In the genomic region with DNA sequence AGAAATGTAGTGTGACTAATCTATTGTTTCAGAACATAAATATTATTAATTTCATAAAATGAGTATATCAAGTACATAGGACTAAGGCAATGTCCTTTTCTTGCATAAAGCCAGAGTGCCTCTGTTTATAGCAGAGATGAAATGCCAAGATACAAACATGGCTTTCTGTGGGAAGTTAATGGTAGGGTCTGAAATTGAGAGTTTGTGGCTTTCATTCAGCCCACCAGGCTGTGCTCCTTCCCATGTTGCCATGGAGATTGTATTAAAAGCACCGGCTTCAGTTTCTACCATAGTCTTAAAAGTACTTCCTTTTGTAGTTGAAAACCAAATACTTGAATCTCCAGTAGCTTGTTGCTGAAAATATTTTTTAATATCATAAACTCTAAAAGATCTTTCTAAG, we compare ENCODE assay signal across 12 cellular contexts.
A peak's percentile ranks its signal among the peaks of the same experiment; 100 is the strongest.
DNase-seq lines count a peak whose midpoint lies in the region; ATAC-seq and TF ChIP-seq lines count a peak whose summit lies in the region.
"Had no signal": no experiment of that assay in that cellular context is flagged by ENCODE, and none has a peak within 500 bp of the region (broad histone marks: within the 10 kb centered on the region; RNA-seq: fewer than 3 reads in every experiment).

No MANE protein-coding gene starts in this region.

- H3K4me3 Mint-ChIP-seq in activated CD8-positive, alpha-beta T cell treated with anti-CD3 and anti-CD28 coated beads for 36 hours: no peak overlapping the region
- H3K4me3 Mint-ChIP-seq in activated CD8-positive, alpha-beta T cell treated with anti-CD3 and anti-CD28 coated beads, Interleukin-2, amount 10 ng/mL, durations not matched to agents 7 days and 5 days: no peak overlapping the region
- H3K4me3 Mint-ChIP-seq: memory B cell had no signal

- peaks cover 0 to 4% (median 0%) of the 10 kb centered on the region in 4 donors for H3K4me1 ChIP-seq in tibial artery
- H3K4me1 ChIP-seq in left ventricle myocardium inferior: no peaks in the 10 kb centered on the region
- H3K4me1 ChIP-seq: gastroesophageal sphincter, Peyer's patch had no signal

- H3K36me3 ChIP-seq in tibial artery (peaks cover 7 to 12% (median 9%) of the 10 kb centered on the region in 3 donors), left ventricle myocardium inferior (peaks cover 48% of the 10 kb centered on the region)

- H3K27ac Mint-ChIP-seq in activated CD8-positive, alpha-beta T cell treated with anti-CD3 and anti-CD28 coated beads for 36 hours: no peak overlapping the region
- no peak overlapping the region for H3K27ac Mint-ChIP-seq in activated CD8-positive, alpha-beta T cell treated with anti-CD3 and anti-CD28 coated beads, Interleukin-2, amount 10 ng/mL, durations not matched to agents 7 days and 5 days
- H3K27ac Mint-ChIP-seq: memory B cell had no signal

- peak; percentile 66 for ATAC-seq in activated CD8-positive, alpha-beta T cell treated with anti-CD3 and anti-CD28 coated beads for 36 hours
- no peak for ATAC-seq in activated CD8-positive, alpha-beta T cell treated with anti-CD3 and anti-CD28 coated beads, Interleukin-2, amount 10 ng/mL, durations not matched to agents 7 days and 5 days
- ATAC-seq in HG02588 (IDR thresholded peaks at IDR 0.05; ENCODE audit: unreplicated experiment) (peak; percentile 68), HG03469 (IDR thresholded peaks at IDR 0.05; ENCODE audit: unreplicated experiment) (peak; percentile 81)
- ATAC-seq: gastroesophageal sphincter, sciatic nerve had no signal

- H3K27ac ChIP-seq in tibial artery: no peak overlapping the region
- no peak overlapping the region for H3K27ac ChIP-seq in left ventricle myocardium inferior (replicated peaks)
- H3K27ac ChIP-seq: gastroesophageal sphincter, Peyer's patch had no signal

- peaks cover 12% of the 10 kb centered on the region for H3K4me1 Mint-ChIP-seq in activated CD8-positive, alpha-beta T cell treated with anti-CD3 and anti-CD28 coated beads for 36 hours (ENCODE audit: low read depth)
- H3K4me1 Mint-ChIP-seq in activated CD8-positive, alpha-beta T cell treated with anti-CD3 and anti-CD28 coated beads, Interleukin-2, amount 10 ng/mL, durations not matched to agents 7 days and 5 days (ENCODE audit: low read depth): peaks cover 10% of the 10 kb centered on the region

- H3K4me3 ChIP-seq in tibial artery (no peak overlapping the region), left ventricle myocardium inferior (no peak overlapping the region)
- H3K4me3 ChIP-seq: gastroesophageal sphincter, Peyer's patch had no signal

- POLR2A ChIA-PET in activated CD8-positive, alpha-beta T cell treated with anti-CD3 and anti-CD28 coated beads for 36 hours (lab: Charles Lee): no interaction called here
- POLR2A ChIA-PET in activated CD8-positive, alpha-beta T cell treated with anti-CD3 and anti-CD28 coated beads, Interleukin-2, amount 10 ng/mL, durations not matched to agents 7 days and 5 days (lab: Charles Lee): no interaction called here

- H3K9me3 ChIP-seq in tibial artery (peaks cover 0 to 6% (median 0%) of the 10 kb centered on the region in 3 donors), left ventricle myocardium inferior (replicated peaks) (peaks cover 22% of the 10 kb centered on the region)
- H3K9me3 ChIP-seq: Peyer's patch had no signal

- no peak for TF ChIP-seq CTCF in activated CD8-positive, alpha-beta T cell treated with anti-CD3 and anti-CD28 coated beads for 36 hours (IDR thresholded peaks at IDR 0.05)
- TF ChIP-seq CTCF in tibial artery (IDR thresholded peaks at IDR 0.05) (no peak), left ventricle myocardium inferior (IDR thresholded peaks at IDR 0.05; ENCODE audit: borderline replicate concordance) (no peak)

- peaks cover 32% of the 10 kb centered on the region for H3K36me3 Mint-ChIP-seq in activated CD8-positive, alpha-beta T cell treated with anti-CD3 and anti-CD28 coated beads for 36 hours (ENCODE audit: low read depth)
- peaks cover 25% of the 10 kb centered on the region for H3K36me3 Mint-ChIP-seq in activated CD8-positive, alpha-beta T cell treated with anti-CD3 and anti-CD28 coated beads, Interleukin-2, amount 10 ng/mL, durations not matched to agents 7 days and 5 days (ENCODE audit: low read depth)

- CTCF ChIA-PET in activated CD8-positive, alpha-beta T cell treated with anti-CD3 and anti-CD28 coated beads for 36 hours (lab: Charles Lee): interaction anchor here (1.7 kb wide), 1 partner anchor 93 kb away, joined by 6 read pairs; no protein-coding TSS in a partner anchor
- CTCF ChIA-PET in activated CD8-positive, alpha-beta T cell treated with anti-CD3 and anti-CD28 coated beads, Interleukin-2, amount 10 ng/mL, durations not matched to agents 7 days and 5 days (lab: Charles Lee): interaction anchor here (1.0 to 1.2 kb wide), 2 partner anchors 93 to 339 kb away, joined by 3 to 5 read pairs; no protein-coding TSS in a partner anchor

- intact Hi-C loops in activated CD8-positive, alpha-beta T cell treated with anti-CD3 and anti-CD28 coated beads for 36 hours (cut with micrococcal nuclease): no loop called here
- intact Hi-C loops in tibial artery (cut with DNase I; ENCODE audit: low total_unique reads): no loop called here
- intact Hi-C loops in left ventricle myocardium inferior (cut with micrococcal nuclease): no loop called here

- peaks cover 10% of the 10 kb centered on the region for H3K9me3 Mint-ChIP-seq in activated CD8-positive, alpha-beta T cell treated with anti-CD3 and anti-CD28 coated beads for 36 hours
- H3K9me3 Mint-ChIP-seq in activated CD8-positive, alpha-beta T cell treated with anti-CD3 and anti-CD28 coated beads, Interleukin-2, amount 10 ng/mL, durations not matched to agents 7 days and 5 days (ENCODE audit: insufficient read depth): no peaks in the 10 kb centered on the region

- H3K27me3 Mint-ChIP-seq in activated CD8-positive, alpha-beta T cell treated with anti-CD3 and anti-CD28 coated beads for 36 hours: no peaks in the 10 kb centered on the region
- H3K27me3 Mint-ChIP-seq in activated CD8-positive, alpha-beta T cell treated with anti-CD3 and anti-CD28 coated beads, Interleukin-2, amount 10 ng/mL, durations not matched to agents 7 days and 5 days (ENCODE audit: low read depth): no peaks in the 10 kb centered on the region
- H3K27me3 Mint-ChIP-seq: memory B cell had no signal

- H3K27me3 ChIP-seq in tibial artery (no peaks in the 10 kb centered on the region), left ventricle myocardium inferior (ENCODE audit: low read depth) (no peaks in the 10 kb centered on the region)
- H3K27me3 ChIP-seq: gastroesophageal sphincter, Peyer's patch had no signal

- in situ Hi-C loops in ACHN (cut with HindIII; ENCODE audit: low pct_ligation_motif_present, low pct_unique_long_range_greater_than_20kb, low sequenced_read_pairs): no loop called here

- DNase-seq in activated CD8-positive, alpha-beta T cell treated with anti-CD3 and anti-CD28 coated beads for 36 hours: peak; percentile 33
- DNase-seq in activated CD8-positive, alpha-beta T cell treated with anti-CD3 and anti-CD28 coated beads, Interleukin-2, amount 10 ng/mL, durations not matched to agents 7 days and 5 days: no peak
- DNase-seq in tibial artery (no peak), ACHN (no peak), left ventricle myocardium inferior (no peak), activated T-cell treated with anti-CD3 and anti-CD28 coated beads for 4 hours (no peak)
- DNase-seq: Peyer's patch had no signal
